In the genomic region with DNA sequence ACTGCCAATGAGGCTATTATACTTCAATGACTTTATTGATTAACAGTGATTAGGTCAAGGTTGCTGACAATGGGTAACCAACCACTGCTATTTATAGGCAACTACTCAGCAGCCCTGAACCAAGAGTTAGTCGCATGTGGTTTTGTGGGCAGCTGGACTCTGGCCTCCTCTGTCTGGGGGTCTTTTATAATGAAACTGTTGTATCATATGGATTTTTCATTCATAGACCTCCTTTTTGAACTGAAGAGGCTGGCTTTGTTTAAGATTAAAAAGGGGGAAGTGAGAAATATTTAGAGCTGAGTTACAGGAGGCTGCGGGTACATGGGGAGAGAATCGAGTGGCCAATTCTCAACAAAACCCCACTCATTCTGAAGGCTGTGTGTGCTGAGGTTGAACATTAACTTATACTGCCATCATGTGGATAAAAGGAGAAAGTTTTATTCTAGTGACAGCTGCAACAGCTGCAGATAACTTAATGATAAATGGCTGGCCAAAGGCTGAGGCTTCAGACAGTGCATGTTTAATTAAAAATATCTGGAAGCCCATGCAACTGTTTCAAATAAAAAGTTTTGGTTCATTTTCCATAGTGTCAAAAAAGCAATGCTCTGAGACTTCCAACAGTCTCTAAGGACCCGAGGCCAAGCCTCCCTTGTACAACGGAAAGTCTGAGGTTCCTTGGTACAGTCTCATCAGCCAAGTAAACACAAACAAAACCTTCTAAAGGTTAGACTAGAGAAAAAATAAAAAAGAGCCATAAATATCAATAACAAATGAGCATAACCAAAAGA, we compare ENCODE assay signal across 9 cellular contexts.
A peak's percentile ranks its signal among the peaks of the same experiment; 100 is the strongest.
DNase-seq lines count a peak whose midpoint lies in the region; ATAC-seq and TF ChIP-seq lines count a peak whose summit lies in the region.
"Had no signal": no experiment of that assay in that cellular context is flagged by ENCODE, and none has a peak within 500 bp of the region (broad histone marks: within the 10 kb centered on the region; RNA-seq: fewer than 3 reads in every experiment).

No MANE protein-coding gene starts in this region.

- H3K9me3 Mint-ChIP-seq in activated T-helper 1 cell treated with anti-CD3 and anti-CD28 coated beads, Interleukin-12 subunit alpha, Interleukin-12 subunit beta, Interleukin-2, Interleukin-4 antibody, amounts not matched to agents 30 ng/mL and 10 ng/mL and 1 ng/mL, durations not matched to agents 14 hours and 24 hours and 36 hours = no peaks in the 10 kb centered on the region
- H3K9me3 Mint-ChIP-seq: activated naive CD8-positive, alpha-beta T cell treated with anti-CD3 and anti-CD28 coated beads, Interleukin-2, amount 10 ng/mL, durations not matched to agents 7 days and 5 days had no signal

- H3K36me3 Mint-ChIP-seq in activated T-helper 1 cell treated with anti-CD3 and anti-CD28 coated beads, Interleukin-12 subunit alpha, Interleukin-12 subunit beta, Interleukin-2, Interleukin-4 antibody, amounts not matched to agents 30 ng/mL and 10 ng/mL and 1 ng/mL, durations not matched to agents 14 hours and 24 hours and 36 hours (ENCODE audit: low read depth) = no peaks in the 10 kb centered on the region
- H3K36me3 Mint-ChIP-seq: activated naive CD8-positive, alpha-beta T cell treated with anti-CD3 and anti-CD28 coated beads, Interleukin-2, amount 10 ng/mL, durations not matched to agents 7 days and 5 days had no signal

- intact Hi-C loops in upper lobe of right lung (cut with DNase I) = no loop called here
- intact Hi-C loops in activated T-helper 1 cell treated with anti-CD3 and anti-CD28 coated beads, Interleukin-12 subunit alpha, Interleukin-12 subunit beta, Interleukin-2, Interleukin-4 antibody, amounts not matched to agents 30 ng/mL and 10 ng/mL and 1 ng/mL, durations not matched to agents 14 hours and 24 hours and 36 hours (cut with micrococcal nuclease) = loop anchor here (2.0 kb wide), 1 partner anchor 1635 kb away; no protein-coding TSS in a partner anchor

- no peak overlapping the region for H3K4me3 Mint-ChIP-seq in activated T-helper 1 cell treated with anti-CD3 and anti-CD28 coated beads, Interleukin-12 subunit alpha, Interleukin-12 subunit beta, Interleukin-2, Interleukin-4 antibody, amounts not matched to agents 30 ng/mL and 10 ng/mL and 1 ng/mL, durations not matched to agents 14 hours and 24 hours and 36 hours
- H3K4me3 Mint-ChIP-seq: activated naive CD8-positive, alpha-beta T cell treated with anti-CD3 and anti-CD28 coated beads, Interleukin-2, amount 10 ng/mL, durations not matched to agents 7 days and 5 days had no signal

- ATAC-seq in GM21447 (IDR thresholded peaks at IDR 0.05; ENCODE audit: unreplicated experiment) (peak; percentile 94), HG03521 (IDR thresholded peaks at IDR 0.05; ENCODE audit: unreplicated experiment) (peak; percentile 96), upper lobe of right lung (peak; percentile 40)

- no peak for TF ChIP-seq POLR2A in Peyer's patch (IDR thresholded peaks at IDR 0.05)

- no peak for DNase-seq in GM12864 (ENCODE audit: low read depth)
- DNase-seq in Peyer's patch = no peak
- DNase-seq in foreskin fibroblast = peak; percentile 43 to 71
- DNase-seq in upper lobe of right lung = no peak
- DNase-seq in activated T-helper 1 cell treated with anti-CD3 and anti-CD28 coated beads, Interleukin-12 subunit alpha, Interleukin-12 subunit beta, Interleukin-2, Interleukin-4 antibody, amounts not matched to agents 30 ng/mL and 10 ng/mL and 1 ng/mL, durations not matched to agents 14 hours and 24 hours and 36 hours (ENCODE audit: low spot score) = no peak
- DNase-seq in activated gamma-delta T cell (lab: John Stamatoyannopoulos, UW) = no peak
- DNase-seq: activated naive CD8-positive, alpha-beta T cell treated with anti-CD3 and anti-CD28 coated beads, Interleukin-2, amount 10 ng/mL, durations not matched to agents 7 days and 5 days had no signal

- H3K36me3 ChIP-seq in Peyer's patch = no peaks in the 10 kb centered on the region
- H3K36me3 ChIP-seq in upper lobe of right lung = no peaks in the 10 kb centered on the region

- no peak overlapping the region for H3K27ac ChIP-seq in Peyer's patch
- no peak overlapping the region for H3K27ac ChIP-seq in upper lobe of right lung

- no peaks in the 10 kb centered on the region for H3K27me3 Mint-ChIP-seq in activated T-helper 1 cell treated with anti-CD3 and anti-CD28 coated beads, Interleukin-12 subunit alpha, Interleukin-12 subunit beta, Interleukin-2, Interleukin-4 antibody, amounts not matched to agents 30 ng/mL and 10 ng/mL and 1 ng/mL, durations not matched to agents 14 hours and 24 hours and 36 hours (ENCODE audit: insufficient read depth)
- H3K27me3 Mint-ChIP-seq: activated naive CD8-positive, alpha-beta T cell treated with anti-CD3 and anti-CD28 coated beads, Interleukin-2, amount 10 ng/mL, durations not matched to agents 7 days and 5 days had no signal

- H3K9me3 ChIP-seq in Peyer's patch (no peaks in the 10 kb centered on the region), upper lobe of right lung (no peaks in the 10 kb centered on the region)

- TF ChIP-seq CTCF in GM12864 (IDR thresholded peaks at IDR 0.05; ENCODE audit: low read depth, low read length, missing control alignments) = peak; percentile 16
- peak in 4 of 6 experiments; percentile 8 to 52 (median 38) for TF ChIP-seq CTCF in Peyer's patch (IDR thresholded peaks at IDR 0.05)
- TF ChIP-seq CTCF in foreskin fibroblast (IDR thresholded peaks at IDR 0.05; ENCODE audit: low read depth, low read length) = peak; percentile 31
- peak; percentile 21 for TF ChIP-seq CTCF in upper lobe of right lung (IDR thresholded peaks at IDR 0.05)

- H3K27ac Mint-ChIP-seq in activated T-helper 1 cell treated with anti-CD3 and anti-CD28 coated beads, Interleukin-12 subunit alpha, Interleukin-12 subunit beta, Interleukin-2, Interleukin-4 antibody, amounts not matched to agents 30 ng/mL and 10 ng/mL and 1 ng/mL, durations not matched to agents 14 hours and 24 hours and 36 hours = no peak overlapping the region
- H3K27ac Mint-ChIP-seq: activated naive CD8-positive, alpha-beta T cell treated with anti-CD3 and anti-CD28 coated beads, Interleukin-2, amount 10 ng/mL, durations not matched to agents 7 days and 5 days had no signal

- H3K4me1 ChIP-seq in Peyer's patch = no peaks in the 10 kb centered on the region
- H3K4me1 ChIP-seq in upper lobe of right lung = no peaks in the 10 kb centered on the region

- H3K27me3 ChIP-seq in Peyer's patch (no peaks in the 10 kb centered on the region), upper lobe of right lung (no peaks in the 10 kb centered on the region)

- no peak overlapping the region for H3K4me3 ChIP-seq in GM12864 (ENCODE audit: low read depth, low read length)
- H3K4me3 ChIP-seq in Peyer's patch = no peak overlapping the region
- no peak overlapping the region for H3K4me3 ChIP-seq in foreskin fibroblast (ENCODE audit: low read depth in 1 of 2, low read length in 2 of 2)
- no peak overlapping the region for H3K4me3 ChIP-seq in upper lobe of right lung

- no peaks in the 10 kb centered on the region for H3K4me1 Mint-ChIP-seq in activated T-helper 1 cell treated with anti-CD3 and anti-CD28 coated beads, Interleukin-12 subunit alpha, Interleukin-12 subunit beta, Interleukin-2, Interleukin-4 antibody, amounts not matched to agents 30 ng/mL and 10 ng/mL and 1 ng/mL, durations not matched to agents 14 hours and 24 hours and 36 hours (ENCODE audit: low read depth)
- H3K4me1 Mint-ChIP-seq: activated naive CD8-positive, alpha-beta T cell treated with anti-CD3 and anti-CD28 coated beads, Interleukin-2, amount 10 ng/mL, durations not matched to agents 7 days and 5 days had no signal

Comparison
In these comparisons a context has a peak if more than half of its experiments do, and no peak if none do; other contexts are left out.
1. DNase-seq: peak in foreskin fibroblast (2 of 2); none in GM12864 (single experiment), Peyer's patch (0 of 3), upper lobe of right lung (single experiment), activated T-helper 1 cell treated with anti-CD3 and anti-CD28 coated beads, Interleukin-12 subunit alpha, Interleukin-12 subunit beta, Interleukin-2, Interleukin-4 antibody, amounts not matched to agents 30 ng/mL and 10 ng/mL and 1 ng/mL, durations not matched to agents 14 hours and 24 hours and 36 hours (single experiment) and activated gamma-delta T cell (single experiment).
2. ATAC-seq: peak in every context shown above with its lines; median percentile 96 in HG03521; 94 in GM21447; 40 in upper lobe of right lung.
3. Peak in every context shown above with its lines, with median percentiles within 50 percentile points of each other: CTCF ChIP-seq.